ENCODE assay signal across 8 cellular contexts in genomic region chr17:58005728-58006562, GRCh38. TPM values are rescaled to one million over a fixed set of nuclear protein-coding genes. Genes with fewer than 3 reads are reported as not detected.
DNase-seq lines count a peak whose midpoint lies in the region; ATAC-seq and TF ChIP-seq lines count a peak whose summit lies in the region.

No MANE protein-coding gene starts in this region.

- DNase-seq in stimulated activated CD4-positive, alpha-beta T cell treated with anti-CD3 and anti-CD28 coated beads, Interleukin-2, amount 100 ng/mL, for 4 hours (ENCODE audit: low read depth) = peak; percentile 50
- DNase-seq in stimulated activated CD4-positive, alpha-beta T cell treated with anti-CD3 and anti-CD28 coated beads, Interleukin-4, amount 100 ng/mL, for 1 hour = no peak
- DNase-seq in inferior parietal cortex (ENCODE audit: extremely low spot score) (no peak), GF-D8 (lab: John Stamatoyannopoulos, UW) (no peak), NCI-H524 treated with DMSO at 0.1 percent for 48 hours (lab: John Stamatoyannopoulos, UW) (no peak)

- H3K27ac Mint-ChIP-seq in brain = peak overlapping the region; percentile 100

- no peak for ATAC-seq in HG03469 (IDR thresholded peaks at IDR 0.05; ENCODE audit: unreplicated experiment)

- H3K27me3 ChIP-seq in mononuclear cell (ENCODE audit: insufficient read depth, low read length) = no peaks in the 10 kb centered on the region

- H3K9me3 Mint-ChIP-seq in brain = peaks cover 0 to 15% (median 0%) of the 10 kb centered on the region in 5 experiments

- peaks cover 35% of the 10 kb centered on the region for H3K4me1 ChIP-seq in mononuclear cell (ENCODE audit: insufficient read depth, low read length)

- peak overlapping the region; percentile 98 to 100 (median 100) for H3K4me3 Mint-ChIP-seq in brain

- no peak for TF ChIP-seq CTCF in brain (conservative IDR thresholded peaks at IDR 0.05)

- peaks cover 55% of the 10 kb centered on the region for H3K36me3 Mint-ChIP-seq in brain

- H3K9me3 ChIP-seq in mononuclear cell (ENCODE audit: low read depth, low read length) = no peaks in the 10 kb centered on the region

- H3K4me3 ChIP-seq in mononuclear cell (ENCODE audit: low read length) = peak overlapping the region; percentile 99

- H3K27me3 Mint-ChIP-seq in brain = peaks cover 18% of the 10 kb centered on the region

- peaks cover 79% of the 10 kb centered on the region for H3K4me1 Mint-ChIP-seq in brain

RNA-seq across cellular contexts. Expression of gene SRSF1, which starts 1.1 kb away (rescaled TPM):
- 124 TPM for polyA plus RNA-seq in brain (ENCODE audit: insufficient read depth, low read depth, low replicate concordance)
- 127 TPM for total RNA-seq in mononuclear cell

RNA-seq across cellular contexts. Expression of gene VEZF1, which starts 17.9 kb away (rescaled TPM):
- polyA plus RNA-seq in brain (ENCODE audit: insufficient read depth, low read depth, low replicate concordance) = 72.5 TPM
- total RNA-seq in mononuclear cell = 85.6 TPM

RNA-seq across cellular contexts. Expression of gene CUEDC1, which starts 50.7 kb away (rescaled TPM):
- polyA plus RNA-seq in brain (ENCODE audit: insufficient read depth, low read depth, low replicate concordance) = 97.8 TPM
- total RNA-seq in mononuclear cell = 2.5 TPM
